6 cellular contexts compared by ENCODE assay signal in the genomic region with DNA sequence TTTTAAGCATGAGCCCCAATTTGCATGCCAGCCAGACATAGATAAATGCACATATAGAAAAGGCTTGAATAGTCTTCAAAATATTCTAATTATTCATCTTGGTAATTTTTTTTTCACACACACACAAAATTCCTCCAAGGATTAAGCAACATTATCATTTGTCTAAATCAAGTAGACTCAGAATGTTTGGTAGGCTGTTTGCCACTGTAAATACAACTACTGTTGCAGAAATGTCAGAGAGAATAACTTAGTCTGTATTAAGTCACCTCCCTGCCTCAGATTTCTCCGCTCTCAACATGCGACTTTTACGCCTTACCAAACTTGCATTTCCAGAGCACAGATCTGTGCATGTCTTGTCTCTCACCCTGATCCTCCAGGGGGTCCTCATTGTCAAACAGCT.
"Had no signal": no experiment of that assay in that cellular context is flagged by ENCODE, and none has a peak within 500 bp of the region (broad histone marks: within the 10 kb centered on the region; RNA-seq: fewer than 3 reads in every experiment).

No MANE protein-coding gene starts in this region.

- ATAC-seq: HepG2, K562 had no signal

- H3K4me3 ChIP-seq: K562 had no signal

- DNase-seq: IMR-90, KBM-7, KG1 had no signal

- H3K27ac ChIP-seq: HL-60 had no signal
